ENCODE assay signal across 8 cellular contexts in the genomic region with DNA sequence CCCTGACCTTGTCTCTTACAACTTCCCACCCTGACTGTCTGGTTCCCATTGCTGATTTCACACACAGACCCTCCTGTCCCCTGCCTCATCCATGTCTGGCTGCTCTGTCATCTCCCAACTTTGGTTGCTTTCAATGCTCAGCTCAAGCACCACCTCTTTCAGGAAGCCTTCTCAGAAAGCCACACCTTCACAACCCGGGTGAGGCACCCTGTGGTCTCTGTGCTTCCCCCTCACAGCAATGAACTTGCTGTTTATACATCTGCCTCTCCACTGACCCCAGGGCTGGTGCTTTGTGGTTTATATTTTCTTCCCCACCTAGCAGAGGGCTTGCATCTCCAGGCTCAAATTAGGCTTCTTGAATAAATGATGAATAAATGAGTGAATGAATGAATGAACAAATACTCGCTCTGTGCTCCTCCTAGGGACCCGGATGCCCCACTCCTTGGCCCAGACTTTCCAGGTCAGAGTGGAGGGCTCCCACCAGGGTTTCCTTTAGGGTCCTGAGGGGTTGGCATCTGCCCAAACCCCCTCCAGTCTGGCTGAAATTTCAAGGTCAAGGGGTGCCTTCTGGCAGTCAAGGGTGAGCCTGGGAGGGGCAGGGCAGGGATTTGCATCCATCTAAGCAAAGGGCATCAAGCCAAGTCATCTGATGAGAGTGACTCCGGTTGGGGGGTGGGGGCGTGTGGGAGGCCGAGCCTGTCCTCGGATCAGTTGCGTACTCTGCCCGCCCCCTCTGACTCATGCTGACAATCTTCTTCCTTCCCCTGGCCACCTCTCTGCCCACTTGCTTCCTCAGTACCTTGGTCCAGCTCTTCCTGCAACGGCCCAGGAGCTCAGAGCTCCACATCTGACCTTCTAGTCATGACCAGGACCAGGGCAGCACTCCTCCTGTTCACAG. TPM values are rescaled to one million over a fixed set of nuclear protein-coding genes. Genes with fewer than 3 reads are reported as not detected.
DNase-seq lines count a peak whose midpoint lies in the region; ATAC-seq and TF ChIP-seq lines count a peak whose summit lies in the region.

TSS of gene ITGAX (plus strand) at position 783 of the 898 bp plus-strand sequence. CDS start at position 862, 79 bp downstream.

- CTCF ChIA-PET in Calu3 (lab: Charles Lee) = interaction anchor here (0.5 to 0.6 kb wide), 2 partner anchors 20 to 159 kb away, joined by 4 read pairs; no protein-coding TSS in a partner anchor

- no peaks in the 10 kb centered on the region for H3K36me3 Mint-ChIP-seq in Calu3 (ENCODE audit: insufficient read depth, unreplicated experiment)

- BruUV-seq in Calu3 (replicated peaks; lab: Mats Ljungman, UMichigan) = no TSS peak

- peaks cover 16% of the 10 kb centered on the region for H3K4me1 Mint-ChIP-seq in Calu3 (ENCODE audit: low read depth, unreplicated experiment)

- H3K27ac Mint-ChIP-seq in Calu3 (ENCODE audit: unreplicated experiment) = peak within 1 kb of the TSS; percentile 45

- H3K27me3 Mint-ChIP-seq in Calu3 (ENCODE audit: unreplicated experiment) = peaks cover 28% of the 10 kb centered on the region

- TF ChIP-seq CTCF in Calu3 (IDR thresholded peaks at IDR 0.05; ENCODE audit: unreplicated experiment) = no peak

- intact Hi-C loops in Calu3 (cut with micrococcal nuclease; ENCODE audit: unreplicated experiment) (no loop called here), Right ventricle myocardium inferior (cut with DNase I) (no loop called here)

- ATAC-seq in GM21619 (IDR thresholded peaks at IDR 0.05; ENCODE audit: unreplicated experiment) (peak; percentile 75), Right ventricle myocardium inferior (peak; percentile 23)

- DNase-seq in Calu3 = peak; percentile 67
- DNase-seq in LoVo (ENCODE audit: low spot score) = peak; percentile 5
- DNase-seq in activated CD8-positive, alpha-beta memory T cell treated with anti-CD3 and anti-CD28 coated beads, Interleukin-2, amount 50 U/mL, for 48 hours = peak; percentile 88
- DNase-seq in Right ventricle myocardium inferior (ENCODE audit: missing footprints) = peak; percentile 91
- peak; percentile 85 for DNase-seq in stimulated activated CD4-positive, alpha-beta T cell treated with anti-CD3 and anti-CD28 coated beads, Interleukin-15, amount 100 ng/mL, for 24 hours
- DNase-seq in NCI-H526 (lab: John Stamatoyannopoulos, UW) = no peak
- no peak for DNase-seq in COR-L47 (lab: John Stamatoyannopoulos, UW)

- H3K9me3 Mint-ChIP-seq in Calu3 (ENCODE audit: low read depth, unreplicated experiment) = no peaks in the 10 kb centered on the region

- no peak within 1 kb of the TSS for H3K4me3 Mint-ChIP-seq in Calu3 (ENCODE audit: low read depth, unreplicated experiment)

RNA-seq across cellular contexts. Expression of gene ITGAX, which starts in this region (rescaled TPM):
- total RNA-seq in Calu3 (2022) = 1.6 and 3.9 TPM in 2 replicates
- total RNA-seq in Right ventricle myocardium inferior = 2.2 TPM

Comparison
In these comparisons a context has a peak if more than half of its experiments do, and no peak if none do; other contexts are left out.
1. DNase-seq: peak in Calu3 (single experiment), LoVo (single experiment), activated CD8-positive, alpha-beta memory T cell treated with anti-CD3 and anti-CD28 coated beads, Interleukin-2, amount 50 U/mL, for 48 hours (single experiment), Right ventricle myocardium inferior (single experiment) and stimulated activated CD4-positive, alpha-beta T cell treated with anti-CD3 and anti-CD28 coated beads, Interleukin-15, amount 100 ng/mL, for 24 hours (single experiment); none in NCI-H526 (0 of 2) and COR-L47 (single experiment).